1 cellular context compared by ENCODE assay signal in genomic region chr6:56481957-56482356, GRCh38.
TF ChIP-seq lines count a peak whose summit lies in the region.

No MANE protein-coding gene starts in this region.

TF ChIP-seq in HepG2, 621 proteins besides CTCF, POLR2A, EP300 and RAD21 (continued from another document):
- TF ChIP-seq NFAT5 (CRISPR knock-in tag; IDR thresholded peaks at IDR 0.05) (no peak), ATF7-NPFF (CRISPR knock-in tag; IDR thresholded peaks at IDR 0.05; ENCODE audit: low read depth) (no peak), ZNF441 (CRISPR knock-in tag; IDR thresholded peaks at IDR 0.05; ENCODE audit: borderline replicate concordance) (no peak), ZBTB33 (CRISPR knock-in tag; IDR thresholded peaks at IDR 0.05) (no peak), ZNF556 (CRISPR knock-in tag; IDR thresholded peaks at IDR 0.05; ENCODE audit: borderline replicate concordance) (no peak), STAT6 (CRISPR knock-in tag; IDR thresholded peaks at IDR 0.05; ENCODE audit: borderline replicate concordance) (no peak)
TF ChIP-seq in HepG2: peak in this region for 0.
